Comparison of ENCODE assay signal across 22 cellular contexts in genomic region chr19:9156304-9156703, GRCh38. TPM values are rescaled to one million over a fixed set of nuclear protein-coding genes. Genes with fewer than 3 reads are reported as not detected.
DNase-seq lines count a peak whose midpoint lies in the region; ATAC-seq, FAIRE-seq and TF ChIP-seq lines count a peak whose summit lies in the region.
"Had no signal": no experiment of that assay in that cellular context is flagged by ENCODE, and none has a peak within 500 bp of the region (broad histone marks: within the 10 kb centered on the region; RNA-seq: fewer than 3 reads in every experiment).

No MANE protein-coding gene starts in this region.

- H3K36me3 ChIP-seq in CD8-positive, alpha-beta T cell (ENCODE audit: insufficient read depth, low read length), result peaks cover 44% of the 10 kb centered on the region
- H3K36me3 ChIP-seq in mucosa of descending colon (ENCODE audit: low read depth), result peaks cover 44% of the 10 kb centered on the region
- H3K36me3 ChIP-seq in pancreas, result peaks cover 9 to 49% (median 42%) of the 10 kb centered on the region in 3 donors
- peaks cover 97% of the 10 kb centered on the region for H3K36me3 ChIP-seq in PC-9 (ENCODE audit: low read depth)

- intact Hi-C loops in CD8-positive, alpha-beta T cell (cut with DNase I, micrococcal nuclease), result no loop called here
- intact Hi-C loops in mucosa of descending colon (cut with DNase I, micrococcal nuclease) (no loop called here), pancreas (cut with DNase I) (no loop called here), PC-9 (cut with micrococcal nuclease; ENCODE audit: unreplicated experiment) (no loop called here)

- no peak overlapping the region for H3K4me2 ChIP-seq in PC-9
- H3K4me2 ChIP-seq: BLaER1 had no signal

- H2AFZ ChIP-seq in PC-9, result no peak overlapping the region

- H3K79me2 ChIP-seq in PC-9 (ENCODE audit: low read depth), result peaks cover 49% of the 10 kb centered on the region

- peaks cover 4% of the 10 kb centered on the region for H3K4me1 ChIP-seq in CD8-positive, alpha-beta T cell (ENCODE audit: insufficient read depth, low read length)
- H3K4me1 ChIP-seq in mucosa of descending colon (ENCODE audit: low read depth) (no peaks in the 10 kb centered on the region), pancreas (no peaks in the 10 kb centered on the region), PC-9 (replicated peaks; ENCODE audit: insufficient read depth) (no peaks in the 10 kb centered on the region)
- H3K4me1 ChIP-seq: BLaER1 had no signal

- no TSS peak for BruUV-seq in PC-9 (replicated peaks; lab: Mats Ljungman, UMichigan)

- H3F3A ChIP-seq in PC-9 (ENCODE audit: insufficient read depth, low read depth), result peaks cover 16% of the 10 kb centered on the region; the same call in 1 of the 2 replicates

- H3K27me3 ChIP-seq in CD8-positive, alpha-beta T cell (ENCODE audit: insufficient read depth, low read length), result no peaks in the 10 kb centered on the region
- H3K27me3 ChIP-seq in pancreas (no peaks in the 10 kb centered on the region), PC-9 (ENCODE audit: insufficient read depth, low read depth) (no peaks in the 10 kb centered on the region)
- H3K27me3 ChIP-seq: BLaER1 had no signal

- H3K36me3 Mint-ChIP-seq in CD8-positive, alpha-beta T cell, result peaks cover 95% of the 10 kb centered on the region
- peaks cover 98% of the 10 kb centered on the region for H3K36me3 Mint-ChIP-seq in activated CD8-positive, alpha-beta T cell treated with anti-CD3 and anti-CD28 coated beads, Interleukin-2, amount 10 ng/mL, durations not matched to agents 7 days and 5 days (ENCODE audit: low read depth)

- H3K27ac Mint-ChIP-seq in CD8-positive, alpha-beta T cell, result peak overlapping the region; percentile 12
- H3K27ac Mint-ChIP-seq in activated CD8-positive, alpha-beta T cell treated with anti-CD3 and anti-CD28 coated beads, Interleukin-2, amount 10 ng/mL, durations not matched to agents 7 days and 5 days, result peak overlapping the region; percentile 45

- WGBS in pancreas, 2 donors, result 86 to 91% methylated on average over 1 of the region's 1 CpG

- H3K4me3 ChIP-seq in CD8-positive, alpha-beta T cell (ENCODE audit: low read depth, low read length), result no peak overlapping the region
- H3K4me3 ChIP-seq in mucosa of descending colon (no peak overlapping the region), pancreas (no peak overlapping the region), PC-9 (no peak overlapping the region)
- H3K4me3 ChIP-seq: BLaER1 had no signal

- POLR2A ChIA-PET in CD8-positive, alpha-beta T cell (lab: Charles Lee), result no interaction called here
- POLR2A ChIA-PET in activated CD8-positive, alpha-beta T cell treated with anti-CD3 and anti-CD28 coated beads, Interleukin-2, amount 10 ng/mL, durations not matched to agents 7 days and 5 days (lab: Charles Lee), result interaction anchor here (0.5 kb wide), 1 partner anchor 507 kb away, joined by 4 read pairs; no protein-coding TSS in a partner anchor
- POLR2A ChIA-PET in PC-9 (lab: Charles Lee; ENCODE audit: unreplicated experiment), result no interaction called here

- H3K9me3 Mint-ChIP-seq in CD8-positive, alpha-beta T cell, result peaks cover 9% of the 10 kb centered on the region
- H3K9me3 Mint-ChIP-seq in activated CD8-positive, alpha-beta T cell treated with anti-CD3 and anti-CD28 coated beads, Interleukin-2, amount 10 ng/mL, durations not matched to agents 7 days and 5 days (ENCODE audit: insufficient read depth), result peaks cover 12% of the 10 kb centered on the region

- no peaks in the 10 kb centered on the region for H3K9me2 ChIP-seq in PC-9 (ENCODE audit: insufficient read depth)

- no peaks in the 10 kb centered on the region for H3K27me3 Mint-ChIP-seq in CD8-positive, alpha-beta T cell (ENCODE audit: low read depth)
- no peaks in the 10 kb centered on the region for H3K27me3 Mint-ChIP-seq in activated CD8-positive, alpha-beta T cell treated with anti-CD3 and anti-CD28 coated beads, Interleukin-2, amount 10 ng/mL, durations not matched to agents 7 days and 5 days (ENCODE audit: low read depth)
- H3K27me3 Mint-ChIP-seq: CD4-positive, alpha-beta memory T cell had no signal

- DNase-seq in Ammon's horn (ENCODE audit: low spot score) (peak; percentile 11), mucosa of descending colon (no peak), pancreas (no peak), NCI-H82 (lab: John Stamatoyannopoulos, UW) (no peak), PC-9 (no peak)
- DNase-seq in CD8-positive, alpha-beta T cell, result no peak
- no peak for DNase-seq in activated CD8-positive, alpha-beta T cell treated with anti-CD3 and anti-CD28 coated beads, Interleukin-2, amount 10 ng/mL, durations not matched to agents 7 days and 5 days
- DNase-seq: Calu3; CD4-positive, alpha-beta memory T cell; DMS153; IMR-90; NCI-H1694; NCI-H2081; NCI-H2171; NCI-H345; NCI-H524 treated with DMSO at 0.1 percent for 48 hours had no signal

- peaks cover 40% of the 10 kb centered on the region for H3K4me1 Mint-ChIP-seq in CD8-positive, alpha-beta T cell (ENCODE audit: low read depth)
- peaks cover under 1% of the 10 kb centered on the region for H3K4me1 Mint-ChIP-seq in activated CD8-positive, alpha-beta T cell treated with anti-CD3 and anti-CD28 coated beads, Interleukin-2, amount 10 ng/mL, durations not matched to agents 7 days and 5 days (ENCODE audit: low read depth)

- no peak for ATAC-seq in CD8-positive, alpha-beta T cell
- ATAC-seq in activated CD8-positive, alpha-beta T cell treated with anti-CD3 and anti-CD28 coated beads, Interleukin-2, amount 10 ng/mL, durations not matched to agents 7 days and 5 days, result no peak
- ATAC-seq in mucosa of descending colon, result peak; percentile 25
- ATAC-seq in pancreas, result no peak
- ATAC-seq: Panc1, SK-N-SH treated with all-trans-retinoic acid at 6 μM for 48 hours had no signal

- no peak for TF ChIP-seq CTCF in CD8-positive, alpha-beta T cell (IDR thresholded peaks at IDR 0.05)
- TF ChIP-seq CTCF in mucosa of descending colon (IDR thresholded peaks at IDR 0.05), result no peak
- TF ChIP-seq CTCF in pancreas (IDR thresholded peaks at IDR 0.05), result no peak
- no peak for TF ChIP-seq CTCF in PC-9 (conservative IDR thresholded peaks at IDR 0.05)

- no peaks in the 10 kb centered on the region; the same call in 1 of the 2 replicates for H4K20me1 ChIP-seq in PC-9 (ENCODE audit: insufficient read depth)

- peaks cover 7% of the 10 kb centered on the region for H3K9me3 ChIP-seq in CD8-positive, alpha-beta T cell (ENCODE audit: low read length)
- peaks cover 64% of the 10 kb centered on the region for H3K9me3 ChIP-seq in mucosa of descending colon
- no peaks in the 10 kb centered on the region for H3K9me3 ChIP-seq in pancreas
- peaks cover 80% of the 10 kb centered on the region for H3K9me3 ChIP-seq in PC-9 (ENCODE audit: insufficient read depth, low read depth)

- no peak overlapping the region for H3K4me3 Mint-ChIP-seq in CD8-positive, alpha-beta T cell
- H3K4me3 Mint-ChIP-seq in activated CD8-positive, alpha-beta T cell treated with anti-CD3 and anti-CD28 coated beads, Interleukin-2, amount 10 ng/mL, durations not matched to agents 7 days and 5 days, result no peak overlapping the region
- H3K4me3 Mint-ChIP-seq: CD4-positive, alpha-beta memory T cell had no signal

- CTCF ChIA-PET in CD8-positive, alpha-beta T cell (lab: Charles Lee), result interaction anchor here (0.6 kb wide), 1 partner anchor 866 kb away, joined by 3 read pairs; no protein-coding TSS in a partner anchor
- CTCF ChIA-PET in activated CD8-positive, alpha-beta T cell treated with anti-CD3 and anti-CD28 coated beads, Interleukin-2, amount 10 ng/mL, durations not matched to agents 7 days and 5 days (lab: Charles Lee), result no interaction called here
- CTCF ChIA-PET in PC-9 (lab: Charles Lee), result no interaction called here

- no peak overlapping the region for H3K27ac ChIP-seq in CD8-positive, alpha-beta T cell (ENCODE audit: low read depth, low read length)
- no peak overlapping the region for H3K27ac ChIP-seq in pancreas
- no peak overlapping the region for H3K27ac ChIP-seq in PC-9
- H3K27ac ChIP-seq: BLaER1 had no signal

- no peak for FAIRE-seq in pancreas (lab: Jason Lieb, UNC)
- FAIRE-seq: H54 had no signal

RNA-seq across cellular contexts. Expression of gene ZNF317, which starts 16.1 kb away (rescaled TPM):
- total RNA-seq in CD8-positive, alpha-beta T cell, result 100 to 1,000 TPM; 127 to 130 TPM
- 10 to 100 TPM; 37.1 to 41.3 TPM for total RNA-seq in activated CD8-positive, alpha-beta T cell treated with anti-CD3 and anti-CD28 coated beads, Interleukin-2, amount 10 ng/mL, durations not matched to agents 7 days and 5 days
- total RNA-seq in mucosa of descending colon, result 10 to 100 TPM; 26.4 to 37.1 (median 29.5) TPM
- 10 to 100 TPM; 12.4 to 22.0 (median 13.9) TPM for total RNA-seq in pancreas
- polyA plus RNA-seq in pancreas, result 10 to 100 TPM; 26.2 to 38.3 TPM
- total RNA-seq in PC-9 (2021), result 25.5 and 28.2 TPM in 2 replicates

RNA-seq across cellular contexts. Expression of gene OR7D2, which starts 22.5 kb away (rescaled TPM):
- total RNA-seq in CD8-positive, alpha-beta T cell, result not detected
- not detected for total RNA-seq in activated CD8-positive, alpha-beta T cell treated with anti-CD3 and anti-CD28 coated beads, Interleukin-2, amount 10 ng/mL, durations not matched to agents 7 days and 5 days
- total RNA-seq in mucosa of descending colon (not detected), pancreas (not detected), PC-9 (2021) (not detected in 2 replicates)
- under 1 TPM; 0.02 to 0.04 TPM for polyA plus RNA-seq in pancreas
- total RNA-seq: A673; Calu3; CD4-positive, alpha-beta memory T cell; G401; IMR-90 had no signal
- polyA plus RNA-seq: IMR-90 had no signal

RNA-seq across cellular contexts. Expression of gene OR7G3, which starts 29.6 kb away (rescaled TPM):
- not detected for total RNA-seq in CD8-positive, alpha-beta T cell
- not detected for total RNA-seq in activated CD8-positive, alpha-beta T cell treated with anti-CD3 and anti-CD28 coated beads, Interleukin-2, amount 10 ng/mL, durations not matched to agents 7 days and 5 days
- total RNA-seq in mucosa of descending colon, result not detected
- not detected for total RNA-seq in pancreas
- not detected for polyA plus RNA-seq in pancreas
- total RNA-seq in PC-9 (2021), result not detected in 2 replicates
- total RNA-seq: A673; Calu3; CD4-positive, alpha-beta memory T cell; G401; IMR-90 had no signal
- polyA plus RNA-seq: CD4-positive, alpha-beta memory T cell; IMR-90 had no signal

RNA-seq across cellular contexts. Expression of gene OR7G1, which starts 40.7 kb away (rescaled TPM):
- not detected for total RNA-seq in CD8-positive, alpha-beta T cell
- not detected for total RNA-seq in activated CD8-positive, alpha-beta T cell treated with anti-CD3 and anti-CD28 coated beads, Interleukin-2, amount 10 ng/mL, durations not matched to agents 7 days and 5 days
- total RNA-seq in mucosa of descending colon (not detected), pancreas (not detected), PC-9 (2021) (not detected in 2 replicates)
- polyA plus RNA-seq in pancreas, result not detected
- total RNA-seq: A673; Calu3; CD4-positive, alpha-beta memory T cell; G401; IMR-90 had no signal
- polyA plus RNA-seq: CD4-positive, alpha-beta memory T cell; IMR-90 had no signal

RNA-seq across cellular contexts. Expression of gene OR7G2, which starts 49.0 kb away (rescaled TPM):
- not detected for total RNA-seq in CD8-positive, alpha-beta T cell
- total RNA-seq in activated CD8-positive, alpha-beta T cell treated with anti-CD3 and anti-CD28 coated beads, Interleukin-2, amount 10 ng/mL, durations not matched to agents 7 days and 5 days, result not detected
- total RNA-seq in mucosa of descending colon (not detected), pancreas (not detected), PC-9 (2021) (not detected in 2 replicates)
- not detected for polyA plus RNA-seq in pancreas
- total RNA-seq: A673; Calu3; CD4-positive, alpha-beta memory T cell; G401; IMR-90 had no signal
- polyA plus RNA-seq: CD4-positive, alpha-beta memory T cell; IMR-90 had no signal
